ENCODE assay signal across 9 cellular contexts in the genomic region with DNA sequence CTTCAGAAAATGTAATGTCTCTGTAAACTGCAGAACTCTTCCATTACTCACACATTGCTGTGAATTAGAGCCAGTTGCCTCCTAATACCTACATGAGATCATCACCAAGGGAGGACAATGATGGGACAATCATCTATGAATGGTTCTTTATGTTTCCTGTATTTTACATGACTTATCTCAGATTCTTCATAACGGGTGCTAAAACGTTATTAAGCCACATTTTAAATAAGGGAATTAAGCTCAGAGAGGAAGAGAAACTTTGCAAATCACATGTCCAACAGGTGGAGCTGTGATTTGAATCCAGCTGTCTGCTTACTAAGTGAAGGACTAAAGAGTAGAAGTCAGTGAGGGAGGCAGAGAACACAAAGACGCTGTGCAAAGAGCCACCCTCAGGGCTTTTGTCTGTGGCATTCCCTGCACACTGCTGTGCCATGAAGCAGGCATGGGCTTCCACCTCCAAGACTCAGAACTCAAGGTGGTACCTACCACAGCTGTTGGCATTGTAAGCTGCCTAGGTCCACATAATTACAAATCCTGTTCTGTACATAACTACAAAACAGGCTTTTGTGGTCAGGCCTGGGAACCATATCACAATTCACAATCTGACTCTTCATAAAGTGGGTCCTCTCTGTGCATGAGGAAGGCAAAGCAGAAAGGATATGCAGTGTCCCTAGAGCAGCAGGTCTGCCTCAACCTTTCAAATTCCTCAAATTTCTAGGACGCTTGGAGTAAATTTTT. TPM values are rescaled to one million over a fixed set of nuclear protein-coding genes. Genes with fewer than 3 reads are reported as not detected.
DNase-seq lines count a peak whose midpoint lies in the region; ATAC-seq and TF ChIP-seq lines count a peak whose summit lies in the region.
"Had no signal": no experiment of that assay in that cellular context is flagged by ENCODE, and none has a peak within 500 bp of the region (broad histone marks: within the 10 kb centered on the region; RNA-seq: fewer than 3 reads in every experiment).

No MANE protein-coding gene starts in this region.

- no peak overlapping the region for H3K9ac ChIP-seq in subcutaneous abdominal adipose tissue (ENCODE audit: low read length in 5 of 5)

- peak; percentile 31 for TF ChIP-seq CTCF in fibroblast of the aortic adventitia (IDR thresholded peaks at IDR 0.05; ENCODE audit: insufficient read depth, low read length)

- no peaks in the 10 kb centered on the region for H3K27me3 ChIP-seq in subcutaneous abdominal adipose tissue (ENCODE audit: control insufficient read depth in 5 of 5, insufficient read depth in 4 of 5, low read length in 5 of 5)
- H3K27me3 ChIP-seq: BLaER1 treated with 17β-estradiol and CSF1 and Interleukin-3, amounts not matched to agents 10 nM and 100 nM had no signal

- H3K9me3 ChIP-seq in subcutaneous abdominal adipose tissue (ENCODE audit: control insufficient read depth in 5 of 5, low read length in 5 of 5): peaks cover 0 to 3% (median 0%) of the 10 kb centered on the region in 5 donors

- no peaks in the 10 kb centered on the region for H3K36me3 ChIP-seq in subcutaneous abdominal adipose tissue (ENCODE audit: control insufficient read depth in 5 of 5, insufficient read depth in 5 of 5, low read length in 5 of 5)

- H3K27ac ChIP-seq in subcutaneous abdominal adipose tissue (ENCODE audit: low read depth, low read length): peak overlapping the region; percentile 2

- no peak overlapping the region for H3K4me3 ChIP-seq in fibroblast of the aortic adventitia (ENCODE audit: low read depth, low read length)
- no peak overlapping the region for H3K4me3 ChIP-seq in subcutaneous abdominal adipose tissue (ENCODE audit: low read depth in 1 of 5, low read length in 5 of 5)
- H3K4me3 ChIP-seq: BLaER1 treated with 17β-estradiol and CSF1 and Interleukin-3, amounts not matched to agents 10 nM and 100 nM had no signal

- peak; percentile 64 for ATAC-seq in HG02571 (IDR thresholded peaks at IDR 0.05; ENCODE audit: unreplicated experiment)

- DNase-seq in NCI-H2107 treated with DMSO at 0.1 percent for 48 hours (lab: John Stamatoyannopoulos, UW; ENCODE audit: unreplicated experiment): peak; percentile 27
- no peak for DNase-seq in NCI-H2107 (lab: John Stamatoyannopoulos, UW)
- DNase-seq in NCI-H526 treated with DMSO at 0.1 percent for 48 hours (lab: John Stamatoyannopoulos, UW): peak; percentile 43
- DNase-seq in fibroblast of the aortic adventitia (ENCODE audit: low read depth): no peak
- no peak for DNase-seq in MV-4-11 (lab: John Stamatoyannopoulos, UW)
- no peak for DNase-seq in stimulated activated CD8-positive, alpha-beta memory T cell treated with anti-CD3 and anti-CD28 coated beads, Interleukin-4, amount 100 ng/mL, for 48 hours

- H3K4me1 ChIP-seq in subcutaneous abdominal adipose tissue (ENCODE audit: control insufficient read depth in 5 of 5, insufficient read depth in 5 of 5, low read length in 5 of 5): peaks cover 0 to 38% (median 32%) of the 10 kb centered on the region in 5 donors

RNA-seq across cellular contexts. Expression of gene TBC1D9, which starts 12.8 kb away (rescaled TPM):
- 12.8 and 28.7 TPM in 2 replicates for total RNA-seq in fibroblast of the aortic adventitia (ENCODE audit: low replicate concordance)

Comparison
In these comparisons a context has a peak if more than half of its experiments do, and no peak if none do; other contexts are left out.
1. DNase-seq: peak in NCI-H2107 treated with DMSO at 0.1 percent for 48 hours (single experiment) and NCI-H526 treated with DMSO at 0.1 percent for 48 hours (single experiment); none in NCI-H2107 (single experiment), fibroblast of the aortic adventitia (single experiment), MV-4-11 (single experiment) and stimulated activated CD8-positive, alpha-beta memory T cell treated with anti-CD3 and anti-CD28 coated beads, Interleukin-4, amount 100 ng/mL, for 48 hours (single experiment).